1 cellular context compared by ENCODE assay signal in genomic region chr1:177171536-177172123, GRCh38.
TF ChIP-seq lines count a peak whose summit lies in the region.

No MANE protein-coding gene starts in this region.

TF ChIP-seq in A549, 52 proteins besides CTCF, POLR2A, EP300 and RAD21:
- TF ChIP-seq JUNB (IDR thresholded peaks at IDR 0.05) (no peak), JUN (IDR thresholded peaks at IDR 0.05) (no peak)
TF ChIP-seq in A549: peak in this region for 0.
